32 cellular contexts compared by ENCODE assay signal in the genomic region with DNA sequence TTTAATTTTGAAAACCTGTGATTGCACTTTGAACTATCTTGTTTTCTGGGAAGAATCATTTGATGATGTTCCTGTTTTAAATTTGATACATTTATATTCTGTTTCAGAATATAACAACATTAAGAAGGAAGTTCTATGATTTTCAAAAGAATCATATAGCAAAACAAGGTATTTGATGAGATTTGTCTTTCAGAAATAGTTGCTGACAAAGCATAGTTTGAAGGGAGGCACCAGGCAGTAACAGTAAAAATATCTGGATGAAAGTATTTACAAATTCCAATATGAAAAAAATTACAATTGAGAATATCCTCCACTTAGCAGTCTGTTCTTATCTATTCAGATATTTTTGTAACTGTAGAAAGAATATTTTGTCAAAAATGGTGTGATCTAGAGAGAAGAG.
"Had no signal": no experiment of that assay in that cellular context is flagged by ENCODE, and none has a peak within 500 bp of the region (broad histone marks: within the 10 kb centered on the region; RNA-seq: fewer than 3 reads in every experiment).

No MANE protein-coding gene starts in this region.

- ATAC-seq: activated CD8-positive, alpha-beta T cell treated with anti-CD3 and anti-CD28 coated beads for 36 hours; activated naive CD4-positive, alpha-beta T cell treated with anti-CD3 and anti-CD28 coated beads, Interleukin-2, amount 50 U/mL, for 72 hours; activated T-cell treated with anti-CD3 and anti-CD28 coated beads, Interleukin-2, amount 50 U/mL, for 4 hours; activated T-cell treated with anti-CD3 and anti-CD28 coated beads, Interleukin-2, amount 50 U/mL, for 72 hours; activated T-helper 17 cell treated with anti-CD3 and anti-CD28 coated beads, Interleukin-2, amount 50 U/mL, for 72 hours; body of pancreas had no signal

- FAIRE-seq: TTC549 had no signal

- H3K27me3 ChIP-seq: adrenal gland, body of pancreas, brain microvascular endothelial cell, breast epithelium had no signal

- H3K4me1 ChIP-seq: adrenal gland, body of pancreas, breast epithelium had no signal

- H3K4me3 ChIP-seq: adrenal gland, body of pancreas, breast epithelium had no signal

- H3K27ac ChIP-seq: adrenal gland, body of pancreas, brain microvascular endothelial cell, breast epithelium, VCaP had no signal

- DNase-seq: activated B cell treated with CpG ODN at 0.5 μM for 24 hours; activated CD4-positive, alpha-beta memory T cell treated with anti-CD3 and anti-CD28 coated beads for 36 hours; activated CD4-positive, alpha-beta T cell treated with anti-CD3 and anti-CD28 coated beads for 4 hours; activated CD4-positive, alpha-beta T cell treated with anti-CD3 and anti-CD28 coated beads, Interleukin-2, amount 10 ng/mL, durations not matched to agents 24 days and 14 days; activated CD4-positive, alpha-beta T cell treated with anti-CD3 and anti-CD28 coated beads, Interleukin-2, amount 50 U/mL, for 1 hour; activated CD4-positive, alpha-beta T cell treated with anti-CD3 and anti-CD28 coated beads, Interleukin-2, amount 50 U/mL, for 4 hours; activated CD4-positive, CD25-positive, alpha-beta regulatory T cell treated with anti-CD3 and anti-CD28 coated beads, Interleukin-2, amount 50 U/mL, for 72 hours; activated CD8-positive, alpha-beta memory T cell treated with anti-CD3 and anti-CD28 coated beads, Interleukin-2, amount 50 U/mL, for 4 hours; activated CD8-positive, alpha-beta T cell treated with anti-CD3 and anti-CD28 coated beads for 36 hours; activated effector memory CD4-positive, alpha-beta T cell treated with anti-CD3 and anti-CD28 coated beads, Interleukin-2, amount 50 U/mL, for 16 hours; activated gamma-delta T cell treated with Interleukin-2 at 50 U/mL for 16 hours; activated naive CD4-positive, alpha-beta T cell; activated naive CD4-positive, alpha-beta T cell treated with anti-CD3 and anti-CD28 coated beads for 36 hours; activated naive CD4-positive, alpha-beta T cell treated with anti-CD3 and anti-CD28 coated beads, Interleukin-2, amount 50 U/mL, for 16 hours; activated naive CD8-positive, alpha-beta T cell treated with anti-CD3 and anti-CD28 coated beads for 36 hours; activated T-cell treated with anti-CD3 and anti-CD28 coated beads for 4 hours; activated T-cell treated with anti-CD3 and anti-CD28 coated beads, Interleukin-2, amount 50 U/mL, for 1 hour; activated T-cell treated with anti-CD3 and anti-CD28 coated beads, Interleukin-2, amount 50 U/mL, for 4 hours; activated T-cell treated with anti-CD3 and anti-CD28 coated beads, Interleukin-2, amount 50 U/mL, for 72 hours; adrenal gland; amniotic stem cell; aorta; body of pancreas; brain microvascular endothelial cell; central memory CD4-positive, alpha-beta T cell; T-helper 2 cell; T-helper 9 cell had no signal

- H3K9me3 ChIP-seq: adrenal gland, body of pancreas, breast epithelium had no signal

- H3K36me3 ChIP-seq: adrenal gland, brain microvascular endothelial cell, breast epithelium had no signal
